Comparison of ENCODE assay signal across 8 cellular contexts in the genomic region with DNA sequence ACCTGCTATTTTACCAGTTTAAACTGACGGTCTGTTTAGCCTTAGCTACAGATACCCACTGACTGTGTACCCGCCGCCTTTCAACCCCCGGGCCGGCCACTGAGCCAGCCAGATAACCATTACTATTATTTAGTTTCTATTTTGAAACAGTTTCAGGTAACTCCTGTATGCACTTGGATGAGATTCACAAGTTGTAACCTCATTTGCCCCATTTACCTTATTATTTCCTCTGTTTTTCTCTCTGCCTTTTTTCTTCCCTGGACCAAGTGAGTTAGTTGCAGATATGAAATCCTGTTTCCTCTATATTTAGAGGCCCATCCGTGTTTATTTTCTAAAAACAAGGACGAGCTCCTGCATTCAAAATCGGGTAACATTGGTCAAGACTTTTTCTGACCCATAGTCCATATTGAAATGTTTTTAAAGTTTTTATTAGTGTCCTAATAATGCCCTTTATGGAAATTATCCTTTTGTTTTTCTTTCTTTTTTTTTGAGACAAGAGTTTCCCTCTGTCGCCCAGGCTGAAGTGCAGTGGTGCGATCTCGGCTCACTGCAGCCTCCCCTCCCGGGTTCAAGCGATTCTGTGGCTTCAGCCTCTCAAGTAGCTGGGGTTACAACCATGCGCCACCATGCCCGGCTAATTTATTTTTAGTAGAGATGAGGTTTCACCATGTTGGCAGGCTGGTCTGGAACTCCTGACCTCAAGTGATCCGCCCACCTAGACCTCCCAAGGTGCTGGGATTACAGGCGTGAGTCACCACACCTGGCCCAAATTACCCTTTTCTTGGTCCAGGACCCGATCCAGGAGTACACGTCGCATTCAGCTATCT. TPM values are rescaled to one million over a fixed set of nuclear protein-coding genes. Genes with fewer than 3 reads are reported as not detected.
A peak's percentile ranks its signal among the peaks of the same experiment; 100 is the strongest.
DNase-seq lines count a peak whose midpoint lies in the region; ATAC-seq, FAIRE-seq and TF ChIP-seq lines count a peak whose summit lies in the region.

No MANE protein-coding gene starts in this region.

- FAIRE-seq in A549 (lab: Jason Lieb, UNC), result no peak
- no peak for FAIRE-seq in urothelium cell line (lab: Jason Lieb, UNC)

- CTCF ChIA-PET in A549 (lab: Yijun Ruan, JAX), result interaction anchor here (0.6 to 13.5 kb wide), 30 partner anchors 14 to 251 kb away, joined by 3 to 132 read pairs (median 5); a partner anchor contains a TSS

- peak overlapping the region; percentile 91 to 92 for H3K27ac ChIP-seq in A549
- H3K27ac ChIP-seq in ascending aorta, result peak overlapping the region; percentile 97

- peaks cover 6% of the 10 kb centered on the region for H3K36me3 Mint-ChIP-seq in memory B cell

- no peak for TF ChIP-seq POLR2A in A549 (IDR thresholded peaks at IDR 0.05; ENCODE audit: low read length)

- POLR2A ChIA-PET in A549 (lab: Yijun Ruan, JAX), result interaction anchor here (0.7 to 3.7 kb wide), 12 partner anchors 9 to 264 kb away, joined by 3 to 40 read pairs (median 8); a partner anchor contains a TSS

- no peak for TF ChIP-seq EP300 in A549 (IDR thresholded peaks at IDR 0.05)

- WGBS in A549 (ENCODE audit: missing lambda C conversion rate), result 33% methylated on average over 20 of the region's 20 CpGs

- no peaks in the 10 kb centered on the region for H3K27me3 ChIP-seq in ascending aorta

- H3K4me3 Mint-ChIP-seq in memory B cell, result peak overlapping the region; percentile 88

- H3K4me3 ChIP-seq in A549, result peak overlapping the region; percentile 63
- peak overlapping the region; percentile 65 to 93 for H3K4me3 ChIP-seq in ascending aorta

- peaks cover 2% of the 10 kb centered on the region for H3K27me3 Mint-ChIP-seq in memory B cell

- TF ChIP-seq RAD21 in A549 (conservative IDR thresholded peaks at IDR 0.05 in 1 of 2, IDR thresholded peaks at IDR 0.05 in 1 of 2), result no peak

- no peaks in the 10 kb centered on the region for H3K9me3 ChIP-seq in A549
- H3K9me3 ChIP-seq in ascending aorta, result no peaks in the 10 kb centered on the region

- H3K4me2 ChIP-seq in A549, result peak overlapping the region; percentile 74

- no peaks in the 10 kb centered on the region for H3K9me3 Mint-ChIP-seq in memory B cell

- no peak for DNase-seq in A549 (ENCODE audit: low read depth in 1 of 2, low spot score in 1 of 2)
- no peak for DNase-seq in ascending aorta (ENCODE audit: low spot score in 2 of 2)
- DNase-seq in memory B cell (ENCODE audit: low spot score in 2 of 2), result no peak
- DNase-seq in NCI-H2081 (lab: John Stamatoyannopoulos, UW), result no peak
- no peak for DNase-seq in urothelium cell line (ENCODE audit: low spot score)

- intact Hi-C loops in ascending aorta (cut with DNase I), result loop anchor here (1.0 kb wide), 6 partner anchors 10 to 68 kb away; a partner anchor contains a TSS

- H3K27ac Mint-ChIP-seq in memory B cell, result peak overlapping the region; percentile 95

- H3K4me1 ChIP-seq in A549 (peaks cover 28% of the 10 kb centered on the region), ascending aorta (peaks cover 3 to 16% of the 10 kb centered on the region in 2 donors)

- H3K36me3 ChIP-seq in ascending aorta, result peaks cover 16 to 25% of the 10 kb centered on the region in 2 donors

- peaks cover 4% of the 10 kb centered on the region for H3K4me1 Mint-ChIP-seq in memory B cell

- ATAC-seq in A549 (no peak), HG02588 (IDR thresholded peaks at IDR 0.05; ENCODE audit: unreplicated experiment) (peak; percentile 1), memory B cell (ENCODE audit: low read depth) (no peak), GM21367 (IDR thresholded peaks at IDR 0.05; ENCODE audit: unreplicated experiment) (no peak), GM18907 (IDR thresholded peaks at IDR 0.05; ENCODE audit: unreplicated experiment) (no peak)

- no peak for TF ChIP-seq CTCF in A549 (IDR thresholded peaks at IDR 0.05)
- TF ChIP-seq CTCF in ascending aorta (IDR thresholded peaks at IDR 0.05), result no peak

TF ChIP-seq in A549, 52 proteins besides CTCF, POLR2A, EP300 and RAD21:
- TF ChIP-seq FOXS1 (CRISPR knock-in tag; IDR thresholded peaks at IDR 0.05) (no peak), FOSL2 (IDR thresholded peaks at IDR 0.05) (no peak), FOSL2 (CRISPR knock-in tag; IDR thresholded peaks at IDR 0.05) (0 out of 2 replicates have a peak, but pooled peaks have one; percentile 23), HOXA7 (CRISPR knock-in tag; IDR thresholded peaks at IDR 0.05) (0 out of 2 replicates have a peak, but pooled peaks have one; percentile 53), KDM5A (IDR thresholded peaks at IDR 0.05) (peak; percentile 31; the same call in 1 of the 2 replicates)

RNA-seq across cellular contexts. Expression of a gene that starts 0.8 kb away (rescaled TPM):
- polyA plus RNA-seq in A549 (2011; rRNA removed) (10.2 and 11.8 TPM in 2 replicates), A549 (2017; fragmentation: RNase III; extraction: RNeasy Plus Mini Kit Qiagen cat#74134 plus additional on column Dnase treatment) (17.7 to 20.6 TPM (median 19.9 TPM) in 3 replicates)
- 15.6 and 19.0 TPM in 2 replicates for polyA plus RNA-seq in A549 (2012; cell fraction: cytosol; rRNA removed)
- polyA plus RNA-seq in A549 (2012; cell fraction: nucleus; rRNA removed), result 15.2 and 20.0 TPM in 2 replicates
- 21.2 and 27.1 TPM in 2 replicates for polyA minus RNA-seq in A549 (2011; rRNA and poly(A)+ RNA removed)
- total RNA-seq in ascending aorta, result 38.5 TPM

RNA-seq across cellular contexts. Expression of a gene that starts 25.0 kb away (rescaled TPM):
- polyA plus RNA-seq in A549 (2011; rRNA removed), result 133 and 136 TPM in 2 replicates
- polyA plus RNA-seq in A549 (2012; cell fraction: cytosol; rRNA removed), result 173 and 193 TPM in 2 replicates
- 307 and 346 TPM in 2 replicates for polyA plus RNA-seq in A549 (2012; cell fraction: nucleus; rRNA removed)
- 129 to 150 TPM (median 140 TPM) in 3 replicates for polyA plus RNA-seq in A549 (2017; fragmentation: RNase III; extraction: RNeasy Plus Mini Kit Qiagen cat#74134 plus additional on column Dnase treatment)
- polyA minus RNA-seq in A549 (2011; rRNA and poly(A)+ RNA removed), result 101 and 126 TPM in 2 replicates
- total RNA-seq in ascending aorta, result 60.6 TPM

RNA-seq across cellular contexts. Expression of a gene that starts 25.5 kb away (rescaled TPM):
- 18.9 and 25.7 TPM in 2 replicates for polyA plus RNA-seq in A549 (2011; rRNA removed)
- polyA plus RNA-seq in A549 (2012; cell fraction: cytosol; rRNA removed), result 11.0 and 15.5 TPM in 2 replicates
- polyA plus RNA-seq in A549 (2012; cell fraction: nucleus; rRNA removed), result 27.5 and 30.4 TPM in 2 replicates
- polyA plus RNA-seq in A549 (2017; fragmentation: RNase III; extraction: RNeasy Plus Mini Kit Qiagen cat#74134 plus additional on column Dnase treatment), result 28.4 to 31.0 TPM (median 29.1 TPM) in 3 replicates
- polyA minus RNA-seq in A549 (2011; rRNA and poly(A)+ RNA removed), result 45.7 and 47.5 TPM in 2 replicates
- 35.2 TPM for total RNA-seq in ascending aorta

RNA-seq across cellular contexts. Expression of a gene that starts 34.6 kb away (rescaled TPM):
- 35.9 and 42.6 TPM in 2 replicates for polyA plus RNA-seq in A549 (2011; rRNA removed)
- 57.6 and 77.1 TPM in 2 replicates for polyA plus RNA-seq in A549 (2012; cell fraction: cytosol; rRNA removed)
- 55.5 and 78.2 TPM in 2 replicates for polyA plus RNA-seq in A549 (2012; cell fraction: nucleus; rRNA removed)
- 93.1 to 107 TPM (median 106 TPM) in 3 replicates for polyA plus RNA-seq in A549 (2017; fragmentation: RNase III; extraction: RNeasy Plus Mini Kit Qiagen cat#74134 plus additional on column Dnase treatment)
- 49.1 and 52.8 TPM in 2 replicates for polyA minus RNA-seq in A549 (2011; rRNA and poly(A)+ RNA removed)
- total RNA-seq in ascending aorta, result 173 TPM

RNA-seq across cellular contexts. Expression of a gene that starts 39.9 kb away (rescaled TPM):
- 0.41 and 0.46 TPM in 2 replicates for polyA plus RNA-seq in A549 (2011; rRNA removed)
- 1.1 and 1.2 TPM in 2 replicates for polyA plus RNA-seq in A549 (2012; cell fraction: cytosol; rRNA removed)
- 4.2 and 4.5 TPM in 2 replicates for polyA plus RNA-seq in A549 (2012; cell fraction: nucleus; rRNA removed)
- 0.89 to 1.4 TPM (median 1.3 TPM) in 3 replicates for polyA plus RNA-seq in A549 (2017; fragmentation: RNase III; extraction: RNeasy Plus Mini Kit Qiagen cat#74134 plus additional on column Dnase treatment)
- polyA minus RNA-seq in A549 (2011; rRNA and poly(A)+ RNA removed), result 0.15 and 0.21 TPM in 2 replicates
- total RNA-seq in ascending aorta, result not detected
